Comparison of ENCODE assay signal across 1 cellular context in the genomic region with DNA sequence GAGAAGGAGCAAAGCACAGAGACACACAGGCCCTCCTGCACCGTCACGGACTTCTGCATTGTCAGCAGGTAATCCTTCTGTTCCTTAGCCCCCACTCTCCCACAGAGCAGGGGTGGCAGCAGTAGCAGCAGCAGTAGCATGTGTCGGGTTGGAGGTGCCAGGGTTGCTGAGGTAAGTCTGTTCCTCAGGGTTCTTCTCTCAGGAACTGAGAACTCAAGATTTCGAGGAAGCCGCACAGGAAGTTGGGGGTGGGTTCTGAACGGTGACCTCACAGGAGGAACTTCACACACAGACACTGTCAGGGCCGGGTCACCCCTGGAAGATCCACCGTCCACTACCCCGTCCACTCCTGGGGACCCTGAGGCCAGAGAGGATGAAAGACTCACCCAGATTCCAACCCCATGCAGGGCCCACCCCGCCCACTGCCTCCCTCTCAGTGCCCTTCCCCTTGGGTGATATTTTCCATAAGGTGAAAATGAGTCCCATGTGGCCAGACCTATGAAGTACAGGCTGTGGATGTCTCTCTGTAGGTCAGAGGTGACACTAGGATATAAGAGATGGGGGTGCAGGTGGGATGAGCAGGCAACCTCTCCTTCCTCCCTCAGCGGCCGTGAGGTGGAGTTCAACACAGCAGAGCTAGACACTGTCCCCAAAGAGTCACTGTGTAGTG.
TF ChIP-seq lines count a peak whose summit lies in the region.

A gene (minus strand): TSS at position 207 of the 670 bp plus-strand sequence. CDS start 67 bp downstream, at position 140.

TF ChIP-seq in K562, 482 proteins besides CTCF, POLR2A, EP300 and RAD21 (continued from another document):
- TF ChIP-seq, protein P1, sequence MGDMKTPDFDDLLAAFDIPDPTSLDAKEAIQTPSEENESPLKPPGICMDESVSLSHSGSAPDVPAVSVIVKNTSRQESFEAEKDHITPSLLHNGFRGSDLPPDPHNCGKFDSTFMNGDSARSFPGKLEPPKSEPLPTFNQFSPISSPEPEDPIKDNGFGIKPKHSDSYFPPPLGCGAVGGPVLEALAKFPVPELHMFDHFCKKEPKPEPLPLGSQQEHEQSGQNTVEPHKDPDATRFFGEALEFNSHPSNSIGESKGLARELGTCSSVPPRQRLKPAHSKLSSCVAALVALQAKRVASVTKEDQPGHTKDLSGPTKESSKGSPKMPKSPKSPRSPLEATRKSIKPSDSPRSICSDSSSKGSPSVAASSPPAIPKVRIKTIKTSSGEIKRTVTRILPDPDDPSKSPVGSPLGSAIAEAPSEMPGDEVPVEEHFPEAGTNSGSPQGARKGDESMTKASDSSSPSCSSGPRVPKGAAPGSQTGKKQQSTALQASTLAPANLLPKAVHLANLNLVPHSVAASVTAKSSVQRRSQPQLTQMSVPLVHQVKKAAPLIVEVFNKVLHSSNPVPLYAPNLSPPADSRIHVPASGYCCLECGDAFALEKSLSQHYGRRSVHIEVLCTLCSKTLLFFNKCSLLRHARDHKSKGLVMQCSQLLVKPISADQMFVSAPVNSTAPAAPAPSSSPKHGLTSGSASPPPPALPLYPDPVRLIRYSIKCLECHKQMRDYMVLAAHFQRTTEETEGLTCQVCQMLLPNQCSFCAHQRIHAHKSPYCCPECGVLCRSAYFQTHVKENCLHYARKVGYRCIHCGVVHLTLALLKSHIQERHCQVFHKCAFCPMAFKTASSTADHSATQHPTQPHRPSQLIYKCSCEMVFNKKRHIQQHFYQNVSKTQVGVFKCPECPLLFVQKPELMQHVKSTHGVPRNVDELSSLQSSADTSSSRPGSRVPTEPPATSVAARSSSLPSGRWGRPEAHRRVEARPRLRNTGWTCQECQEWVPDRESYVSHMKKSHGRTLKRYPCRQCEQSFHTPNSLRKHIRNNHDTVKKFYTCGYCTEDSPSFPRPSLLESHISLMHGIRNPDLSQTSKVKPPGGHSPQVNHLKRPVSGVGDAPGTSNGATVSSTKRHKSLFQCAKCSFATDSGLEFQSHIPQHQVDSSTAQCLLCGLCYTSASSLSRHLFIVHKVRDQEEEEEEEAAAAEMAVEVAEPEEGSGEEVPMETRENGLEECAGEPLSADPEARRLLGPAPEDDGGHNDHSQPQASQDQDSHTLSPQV (IDR thresholded peaks at IDR 0.05) = peak; percentile 33; the same call in 1 of the 2 replicates
- TF ChIP-seq CHD2 (IDR thresholded peaks at IDR 0.05; ENCODE audit: low read depth, low read length) (no peak), KLF13 (tag; IDR thresholded peaks at IDR 0.05; ENCODE audit: borderline replicate concordance, low read depth) (no peak), MAFF (IDR thresholded peaks at IDR 0.05; ENCODE audit: low read length) (0 out of 2 replicates have a peak, but pooled peaks have one; percentile 15), LEF1 (IDR thresholded peaks at IDR 0.05) (no peak), C11orf30 (IDR thresholded peaks at IDR 0.05; ENCODE audit: low read depth) (peak; percentile 54; the same call in 1 of the 2 replicates), ETV6 (IDR thresholded peaks at IDR 0.05; ENCODE audit: borderline replicate concordance in 1 of 2, low read depth in 2 of 2, low read length in 1 of 2) (0 out of 4 replicates have a peak, but pooled peaks of 1 of the 2 experiments have one; percentile 33), ETV6 (CRISPR knock-in tag; IDR thresholded peaks at IDR 0.05; ENCODE audit: borderline replicate concordance) (no peak), ILF3 (IDR thresholded peaks at IDR 0.05; ENCODE audit: borderline replicate concordance) (no peak), CREM (IDR thresholded peaks at IDR 0.05; ENCODE audit: low read depth) (0 out of 2 replicates have a peak, but pooled peaks have one; percentile 10)
